12 cellular contexts compared by ENCODE assay signal in the genomic region with DNA sequence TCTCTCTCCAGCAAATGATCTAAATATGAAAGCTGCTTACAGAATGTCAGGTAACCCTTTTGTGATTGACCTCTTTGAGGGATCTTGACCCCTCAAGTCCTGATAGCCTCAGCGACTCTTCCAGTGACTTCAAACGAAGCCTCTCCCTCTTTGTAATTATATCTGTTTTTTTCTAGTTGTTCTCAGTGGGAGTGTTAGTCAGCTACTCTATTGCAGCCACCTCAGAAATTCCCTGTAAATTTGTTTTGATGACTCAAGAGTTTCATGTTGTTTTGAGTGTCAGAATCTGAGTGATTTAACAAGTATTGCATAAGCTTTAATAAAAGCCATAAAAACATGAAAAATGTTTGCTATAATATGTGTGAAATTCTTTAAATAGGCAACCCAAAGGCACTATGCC.
A peak's percentile ranks its signal among the peaks of the same experiment; 100 is the strongest.
DNase-seq lines count a peak whose midpoint lies in the region; ATAC-seq and TF ChIP-seq lines count a peak whose summit lies in the region.
"Had no signal": no experiment of that assay in that cellular context is flagged by ENCODE, and none has a peak within 500 bp of the region (broad histone marks: within the 10 kb centered on the region; RNA-seq: fewer than 3 reads in every experiment).

No MANE protein-coding gene starts in this region.

- H3K4me1 ChIP-seq in PC-9 (replicated peaks; ENCODE audit: insufficient read depth) (peaks cover 14% of the 10 kb centered on the region), fibroblast of lung (ENCODE audit: control insufficient read depth, extremely low read depth, insufficient read depth, low read length) (no peaks in the 10 kb centered on the region)
- H3K4me1 ChIP-seq: prostate gland had no signal

- CTCF ChIA-PET in PC-9 (lab: Charles Lee) = no interaction called here

- no TSS peak for BruUV-seq in PC-9 (replicated peaks; lab: Mats Ljungman, UMichigan)

- H3K4me3 ChIP-seq in PC-9 = no peak overlapping the region
- H3K4me3 ChIP-seq in fibroblast of lung (replicated peaks in 1 of 4; ENCODE audit: control extremely low read depth in 1 of 4, insufficient read depth in 1 of 4, low read depth in 3 of 4, low read length in 4 of 4) = no peak overlapping the region
- H3K4me3 ChIP-seq: prostate gland had no signal

- peaks cover 5% of the 10 kb centered on the region in 2 donors for H3K36me3 Mint-ChIP-seq in activated naive CD4-positive, alpha-beta T cell treated with anti-CD3 and anti-CD28 coated beads, Interleukin-2, amount 50 U/mL, for 72 hours
- H3K36me3 Mint-ChIP-seq in T-helper 2 cell treated with Interferon-gamma antibody and Interleukin-4, amounts not matched to agents 5 μg/mL and 100 μg/mL, for 36 hours (ENCODE audit: low read depth) = no peaks in the 10 kb centered on the region

- H3F3A ChIP-seq in PC-9 (ENCODE audit: insufficient read depth, low read depth) = peaks cover 9% of the 10 kb centered on the region; the same call in 1 of the 2 replicates

- H3K79me2 ChIP-seq in PC-9 (ENCODE audit: low read depth) (no peaks in the 10 kb centered on the region), fibroblast of lung (ENCODE audit: control insufficient read depth, insufficient read depth, low read length) (no peaks in the 10 kb centered on the region)

- intact Hi-C loops in PC-9 (cut with micrococcal nuclease; ENCODE audit: unreplicated experiment) (no loop called here), sciatic nerve (cut with DNase I) (no loop called here)

- H3K27ac Mint-ChIP-seq in activated naive CD4-positive, alpha-beta T cell treated with anti-CD3 and anti-CD28 coated beads, Interleukin-2, amount 50 U/mL, for 72 hours = no peak overlapping the region
- no peak overlapping the region for H3K27ac Mint-ChIP-seq in T-helper 2 cell treated with Interferon-gamma antibody and Interleukin-4, amounts not matched to agents 5 μg/mL and 100 μg/mL, for 36 hours
- H3K27ac Mint-ChIP-seq: activated T-helper 2 cell treated with anti-CD3 and anti-CD28 coated beads, Interferon-gamma antibody, Interleukin-2, Interleukin-4, amounts not matched to agents 10 μg/mL and 5 μg/mL and 100 μg/mL, durations not matched to agents 14 hours and 24 hours and 36 hours had no signal

- H3K4me1 Mint-ChIP-seq in T-helper 2 cell treated with Interferon-gamma antibody and Interleukin-4, amounts not matched to agents 5 μg/mL and 100 μg/mL, for 36 hours (ENCODE audit: low read depth) = no peaks in the 10 kb centered on the region

- DNase-seq in GM03348 (ENCODE audit: low spot score) (peak; percentile 68), PC-9 (peak in 1 of 2 experiments; percentile 83), fibroblast of lung (ENCODE audit: low read depth in 2 of 2) (peak; percentile 63 to 72), sciatic nerve (ENCODE audit: low spot score) (no peak), amniotic stem cell (lab: John Stamatoyannopoulos, UW) (no peak)
- DNase-seq in activated naive CD4-positive, alpha-beta T cell treated with anti-CD3 and anti-CD28 coated beads, Interleukin-2, amount 50 U/mL, for 72 hours (ENCODE audit: low spot score in 2 of 2) = no peak
- no peak for DNase-seq in stimulated activated naive CD4-positive, alpha-beta T cell treated with Interleukin-2 at 50 U/mL for 16 hours (lab: John Stamatoyannopoulos, UW)
- DNase-seq in T-helper 2 cell treated with Interferon-gamma antibody and Interleukin-4, amounts not matched to agents 5 μg/mL and 100 μg/mL, for 36 hours (ENCODE audit: low spot score) = no peak
- DNase-seq: KBM-7, left cardiac atrium had no signal

- POLR2A ChIA-PET in PC-9 (lab: Charles Lee; ENCODE audit: unreplicated experiment) = no interaction called here

- H3K9me3 ChIP-seq in PC-9 (ENCODE audit: insufficient read depth, low read depth) (peaks cover 11% of the 10 kb centered on the region; the same call in 1 of the 2 replicates), fibroblast of lung (ENCODE audit: control insufficient read depth, insufficient read depth, low read depth, low read length) (no peaks in the 10 kb centered on the region)
- H3K9me3 ChIP-seq: prostate gland had no signal

- peak overlapping the region; percentile 81 for H3K27ac ChIP-seq in PC-9
- no peak overlapping the region for H3K27ac ChIP-seq in fibroblast of lung (ENCODE audit: insufficient read depth, low read length)
- H3K27ac ChIP-seq: prostate gland had no signal

- peak overlapping the region; percentile 74 for H2AFZ ChIP-seq in PC-9
- no peak overlapping the region for H2AFZ ChIP-seq in fibroblast of lung (ENCODE audit: low read length)

- peak; percentile 81 for ATAC-seq in sciatic nerve
- no peak for ATAC-seq in activated naive CD4-positive, alpha-beta T cell treated with anti-CD3 and anti-CD28 coated beads, Interleukin-2, amount 50 U/mL, for 72 hours

- H3K4me3 Mint-ChIP-seq in T-helper 2 cell treated with Interferon-gamma antibody and Interleukin-4, amounts not matched to agents 5 μg/mL and 100 μg/mL, for 36 hours = no peak overlapping the region

- H3K4me2 ChIP-seq in PC-9 (peak overlapping the region; percentile 40), fibroblast of lung (ENCODE audit: extremely low read depth, insufficient read depth, low read length) (no peak overlapping the region)

- H4K20me1 ChIP-seq in PC-9 (ENCODE audit: insufficient read depth) = no peaks in the 10 kb centered on the region
- no peaks in the 10 kb centered on the region for H4K20me1 ChIP-seq in fibroblast of lung (ENCODE audit: control insufficient read depth, extremely low read depth, insufficient read depth, low read length)

- no peaks in the 10 kb centered on the region for H3K9me2 ChIP-seq in PC-9 (ENCODE audit: insufficient read depth)

- H3K27me3 ChIP-seq in PC-9 (ENCODE audit: insufficient read depth, low read depth) (no peaks in the 10 kb centered on the region), fibroblast of lung (ENCODE audit: control insufficient read depth, insufficient read depth, low read length) (no peaks in the 10 kb centered on the region)

- peaks cover 11 to 17% of the 10 kb centered on the region in 2 donors for H3K9me3 Mint-ChIP-seq in activated naive CD4-positive, alpha-beta T cell treated with anti-CD3 and anti-CD28 coated beads, Interleukin-2, amount 50 U/mL, for 72 hours
- H3K9me3 Mint-ChIP-seq in T-helper 2 cell treated with Interferon-gamma antibody and Interleukin-4, amounts not matched to agents 5 μg/mL and 100 μg/mL, for 36 hours = peaks cover 10% of the 10 kb centered on the region

- no peaks in the 10 kb centered on the region for H3K27me3 Mint-ChIP-seq in T-helper 2 cell treated with Interferon-gamma antibody and Interleukin-4, amounts not matched to agents 5 μg/mL and 100 μg/mL, for 36 hours (ENCODE audit: low read depth)

- H3K36me3 ChIP-seq in PC-9 (ENCODE audit: low read depth) (no peaks in the 10 kb centered on the region), fibroblast of lung (ENCODE audit: control insufficient read depth, insufficient read depth, low read length) (no peaks in the 10 kb centered on the region)
- H3K36me3 ChIP-seq: prostate gland had no signal

- TF ChIP-seq CTCF in PC-9 (conservative IDR thresholded peaks at IDR 0.05) (no peak), fibroblast of lung (conservative IDR thresholded peaks at IDR 0.05 in 1 of 2, IDR thresholded peaks at IDR 0.05 in 1 of 2; ENCODE audit: low read depth in 1 of 2, low read length in 2 of 2) (no peak)

- no peak overlapping the region for H3K9ac ChIP-seq in fibroblast of lung (ENCODE audit: insufficient read depth, low read length)

Comparison
In these comparisons a context has a peak if more than half of its experiments do, and no peak if none do; other contexts are left out.
1. DNase-seq: peak in GM03348 (single experiment) and fibroblast of lung (2 of 2); none in sciatic nerve (single experiment), activated naive CD4-positive, alpha-beta T cell treated with anti-CD3 and anti-CD28 coated beads, Interleukin-2, amount 50 U/mL, for 72 hours (0 of 2), stimulated activated naive CD4-positive, alpha-beta T cell treated with Interleukin-2 at 50 U/mL for 16 hours (single experiment), amniotic stem cell (single experiment) and T-helper 2 cell treated with Interferon-gamma antibody and Interleukin-4, amounts not matched to agents 5 μg/mL and 100 μg/mL, for 36 hours (single experiment).